11 cellular contexts compared by ENCODE assay signal in the genomic region with DNA sequence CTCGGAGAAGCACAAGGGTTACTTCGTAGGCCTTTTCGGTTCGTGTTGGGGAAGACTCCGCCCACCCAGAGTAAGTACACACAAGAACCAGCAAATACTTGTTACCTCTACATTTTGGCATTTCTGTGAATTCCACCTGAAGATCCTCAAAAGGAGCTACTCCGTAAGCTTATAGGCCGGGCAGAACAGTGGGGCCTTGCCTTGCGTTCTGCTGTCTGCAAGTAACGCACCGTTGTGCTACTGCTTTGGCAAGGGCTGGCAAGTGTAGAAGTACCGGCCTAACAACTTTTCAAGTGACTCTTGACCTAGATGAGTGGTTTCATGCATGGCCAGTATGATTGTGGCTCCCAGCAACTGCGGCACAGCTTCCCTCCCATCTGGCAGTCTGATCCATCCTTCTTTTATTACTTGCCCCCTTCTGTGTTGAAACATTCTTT. TPM values are rescaled to one million over a fixed set of nuclear protein-coding genes. Genes with fewer than 3 reads are reported as not detected.
"Had no signal": no experiment of that assay in that cellular context is flagged by ENCODE, and none has a peak within 500 bp of the region (broad histone marks: within the 10 kb centered on the region; RNA-seq: fewer than 3 reads in every experiment).

No MANE protein-coding gene starts in this region.

- H3K36me3 ChIP-seq: cardiac muscle cell, esophagus muscularis mucosa, suprapubic skin had no signal

- DNase-seq: activated CD4-positive, alpha-beta T cell treated with anti-CD3 and anti-CD28 coated beads for 48 hours; activated naive CD4-positive, alpha-beta T cell treated with Interleukin-2 at 50 U/mL for 16 hours; activated naive CD8-positive, alpha-beta T cell treated with anti-CD3 and anti-CD28 coated beads, Interleukin-2, amount 50 U/mL, for 24 hours; natural killer cell; stimulated activated CD4-positive, alpha-beta T cell treated with anti-CD3 and anti-CD28 coated beads, Interleukin-12 subunit alpha, Interleukin-12 subunit beta, amount 100 ng/mL, for 4 hours; stimulated activated naive CD4-positive, alpha-beta T cell treated with Interleukin-2 at 50 U/mL for 16 hours had no signal

- ATAC-seq: activated naive CD8-positive, alpha-beta T cell treated with anti-CD3 and anti-CD28 coated beads, Interleukin-2, amount 50 U/mL, for 24 hours; natural killer cell; WTC11 had no signal

- H3K27me3 ChIP-seq: cardiac muscle cell, esophagus muscularis mucosa, suprapubic skin had no signal

- H3K4me3 ChIP-seq: cardiac muscle cell, esophagus muscularis mucosa, suprapubic skin had no signal

- H3K27ac ChIP-seq: cardiac muscle cell, esophagus muscularis mucosa, suprapubic skin had no signal

- H3K9me3 ChIP-seq: esophagus muscularis mucosa, suprapubic skin had no signal

- H3K4me1 ChIP-seq: esophagus muscularis mucosa, suprapubic skin had no signal

RNA-seq across cellular contexts. Expression of a gene that starts 6.4 kb away (rescaled TPM):
- total RNA-seq: activated T-helper 1 cell treated with anti-CD3 and anti-CD28 coated beads, Interleukin-12 subunit alpha, Interleukin-12 subunit beta, Interleukin-2, Interleukin-4 antibody, amounts not matched to agents 30 ng/mL and 10 ng/mL and 1 ng/mL, durations not matched to agents 14 hours and 24 hours and 36 hours; natural killer cell had no signal
